1 cellular context compared by ENCODE assay signal in genomic region chr1:182669266-182669665, GRCh38.
TF ChIP-seq lines count a peak whose summit lies in the region.

No MANE protein-coding gene starts in this region.

TF ChIP-seq in H1, 55 proteins besides CTCF, POLR2A, EP300 and RAD21:
- TF ChIP-seq TAF7 (optimal IDR thresholded peaks at IDR 0.05; ENCODE audit: borderline replicate concordance, low read depth, low read length) (no peak), USF2 (IDR thresholded peaks at IDR 0.05; ENCODE audit: low read length) (no peak), MAFK (IDR thresholded peaks at IDR 0.05; ENCODE audit: low read depth, low read length) (no peak), CBX5 (IDR thresholded peaks at IDR 0.05; ENCODE audit: low read depth, low read length) (no peak), SAP30 (IDR thresholded peaks at IDR 0.05; ENCODE audit: insufficient read depth, insufficient replicate concordance, low read length) (no peak), POU5F1 (IDR thresholded peaks at IDR 0.05; ENCODE audit: low read depth, low read length) (no peak), RFX5 (IDR thresholded peaks at IDR 0.05; ENCODE audit: borderline replicate concordance, low read depth, low read length) (no peak), TAF1 (IDR thresholded peaks at IDR 0.05; ENCODE audit: low read depth, low read length) (no peak), RBBP5 (IDR thresholded peaks at IDR 0.05; ENCODE audit: borderline replicate concordance, low read depth, low read length) (no peak)
